Comparison of ENCODE assay signal across 22 cellular contexts in the genomic region with DNA sequence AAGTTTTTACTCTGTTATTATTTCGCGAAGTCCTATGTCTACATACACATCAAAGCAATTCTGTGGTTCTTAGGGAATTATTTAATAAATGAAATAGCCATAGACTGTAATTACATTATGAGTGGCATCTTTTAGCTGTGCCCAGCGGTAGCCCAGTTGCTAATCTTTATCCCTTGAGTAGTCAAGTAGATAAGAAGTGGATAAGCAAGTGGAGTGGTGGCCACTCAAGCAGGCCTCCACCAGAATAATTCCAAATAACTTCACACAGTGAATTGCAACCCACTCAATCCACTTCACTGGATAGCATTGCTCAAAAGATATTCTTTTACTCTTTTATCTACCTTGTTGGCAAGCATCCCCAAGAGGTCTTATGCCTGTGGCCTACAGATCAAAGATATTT.
"Had no signal": no experiment of that assay in that cellular context is flagged by ENCODE, and none has a peak within 500 bp of the region (broad histone marks: within the 10 kb centered on the region; RNA-seq: fewer than 3 reads in every experiment).

No MANE protein-coding gene starts in this region.

- H3K36me3 ChIP-seq: lower lobe of right lung, ovary, sigmoid colon, stomach, tibial artery had no signal

- H3K9me3 ChIP-seq: lower lobe of right lung, ovary, psoas muscle, sigmoid colon, stomach, tibial artery had no signal

- H3K27ac ChIP-seq: dorsolateral prefrontal cortex, lower lobe of right lung, ovary, psoas muscle, sigmoid colon, stomach, tibial artery had no signal

- H3K4me1 ChIP-seq: lower lobe of right lung, psoas muscle, sigmoid colon, tibial artery had no signal

- H3K4me3 ChIP-seq: dorsolateral prefrontal cortex, lower lobe of right lung, ovary, psoas muscle, sigmoid colon, stomach, tibial artery had no signal

- H3K27me3 ChIP-seq: dorsolateral prefrontal cortex, ovary, sigmoid colon, stomach, tibial artery had no signal

- DNase-seq: dorsolateral prefrontal cortex; effector CD4-positive, alpha-beta T cell; hypothalamus; immature natural killer cell; islet precursor cell; kidney glomerular epithelial cell; left colon; left ventricle myocardium superior; lower lobe of right lung; natural killer cell; occipital lobe; ovary; posterior cingulate gyrus; psoas muscle; right cardiac atrium; sigmoid colon; stimulated activated CD4-positive, alpha-beta T cell treated with anti-CD3 and anti-CD28 coated beads, Interleukin-2, amount 100 ng/mL, for 24 hours; stimulated activated CD4-positive, alpha-beta T cell treated with anti-CD3 and anti-CD28 coated beads, Interleukin-4, amount 100 ng/mL, for 24 hours; stimulated activated naive CD4-positive, alpha-beta T cell treated with Interleukin-2 at 50 U/mL for 16 hours; stomach; tibial artery had no signal

- ATAC-seq: left colon; left ventricle myocardium superior; natural killer cell; psoas muscle; right cardiac atrium; stimulated activated effector memory CD8-positive, alpha-beta T cell treated with anti-CD3 and anti-CD28 coated beads, Interleukin-12 subunit alpha, Interleukin-12 subunit beta, amount 100 ng/mL, for 72 hours had no signal
